In genomic region chr1:209651148-209651547, GRCh38 we compare ENCODE assay signal across 8 cellular contexts. TPM values are rescaled to one million over a fixed set of nuclear protein-coding genes. Genes with fewer than 3 reads are reported as not detected.
DNase-seq lines count a peak whose midpoint lies in the region; ATAC-seq, FAIRE-seq and TF ChIP-seq lines count a peak whose summit lies in the region.

No MANE protein-coding gene starts in this region.

- H3K4me3 ChIP-seq in astrocyte of the spinal cord (ENCODE audit: low read depth, low read length), result no peak overlapping the region
- no peak overlapping the region for H3K4me3 ChIP-seq in mesendoderm (ENCODE audit: low read length)
- peak overlapping the region in 2 of 5 donors; percentile 31 to 37 for H3K4me3 ChIP-seq in subcutaneous abdominal adipose tissue (ENCODE audit: low read depth in 1 of 5, low read length in 5 of 5)

- FAIRE-seq in GM18507 (lab: Jason Lieb, UNC), result peak; percentile 58

- H3K4me2 ChIP-seq in mesendoderm (ENCODE audit: low read length), result no peak overlapping the region

- no peak overlapping the region for H2AK5ac ChIP-seq in mesendoderm (ENCODE audit: low read length)

- H3K27ac ChIP-seq in mesendoderm (ENCODE audit: low read depth, low read length), result no peak overlapping the region
- peak overlapping the region; percentile 86 for H3K27ac ChIP-seq in subcutaneous abdominal adipose tissue (ENCODE audit: low read depth, low read length)

- ATAC-seq in HG03060 (IDR thresholded peaks at IDR 0.05; ENCODE audit: low read depth, unreplicated experiment), result peak; percentile 67
- peak; percentile 86 for ATAC-seq in SK-N-SH treated with all-trans-retinoic acid at 6 μM for 48 hours
- ATAC-seq in GM18858 (IDR thresholded peaks at IDR 0.05; ENCODE audit: unreplicated experiment), result no peak

- no CpG with 5 or more reads among the region's 5 CpGs for WGBS in mesendoderm (ENCODE audit: extremely low coverage, insufficient coverage, low lambda C conversion rate)

- H4K5ac ChIP-seq in mesendoderm (ENCODE audit: low read length), result no peak overlapping the region

- no peak overlapping the region for H2BK5ac ChIP-seq in mesendoderm (ENCODE audit: low read length)

- TF ChIP-seq CTCF in astrocyte of the spinal cord (IDR thresholded peaks at IDR 0.05; ENCODE audit: low read depth, low read length), result no peak

- H3K56ac ChIP-seq in mesendoderm (ENCODE audit: low read length), result no peak overlapping the region

- H3K4me1 ChIP-seq in mesendoderm (ENCODE audit: control insufficient read depth, low read depth, low read length) (no peaks in the 10 kb centered on the region), subcutaneous abdominal adipose tissue (ENCODE audit: control insufficient read depth in 5 of 5, insufficient read depth in 5 of 5, low read length in 5 of 5) (peaks cover 24 to 76% (median 67%) of the 10 kb centered on the region in 5 donors)

- H3K36me3 ChIP-seq in mesendoderm (ENCODE audit: control insufficient read depth, insufficient read depth, low read length) (no peaks in the 10 kb centered on the region), subcutaneous abdominal adipose tissue (ENCODE audit: control insufficient read depth in 5 of 5, insufficient read depth in 5 of 5, low read length in 5 of 5) (no peaks in the 10 kb centered on the region)

- H3K18ac ChIP-seq in mesendoderm (ENCODE audit: low read length), result no peak overlapping the region

- H3K4ac ChIP-seq in mesendoderm (ENCODE audit: low read depth, low read length), result no peak overlapping the region

- no peak overlapping the region for H4K8ac ChIP-seq in mesendoderm (ENCODE audit: low read depth, low read length)

- in situ Hi-C loops in astrocyte of the spinal cord (cut with HindIII; ENCODE audit: low sequenced_read_pairs), result no loop called here

- no peak overlapping the region for H2BK15ac ChIP-seq in mesendoderm (replicated peaks; ENCODE audit: low read depth)

- DNase-seq in GM18507 (ENCODE audit: extremely low spot score, insufficient read length, low read depth), result no peak
- peak; percentile 76 for DNase-seq in astrocyte of the spinal cord (ENCODE audit: low read depth, low spot score)
- peak; percentile 62 for DNase-seq in mesendoderm
- DNase-seq in NCI-H128 (lab: John Stamatoyannopoulos, UW; ENCODE audit: unreplicated experiment), result no peak

- no peak overlapping the region for H2BK120ac ChIP-seq in mesendoderm (ENCODE audit: low read depth, low read length)

- H3K79me1 ChIP-seq in mesendoderm (ENCODE audit: low read length), result no peaks in the 10 kb centered on the region

- no peaks in the 10 kb centered on the region for H3K79me2 ChIP-seq in mesendoderm (ENCODE audit: control insufficient read depth, insufficient read depth, low read length)

- H3K9ac ChIP-seq in mesendoderm (ENCODE audit: low read length) (no peak overlapping the region), subcutaneous abdominal adipose tissue (ENCODE audit: low read length in 5 of 5) (peak overlapping the region in 4 of 5 donors; percentile 48 to 90 (median 56))

- H3K9me3 ChIP-seq in subcutaneous abdominal adipose tissue (ENCODE audit: control insufficient read depth in 5 of 5, low read length in 5 of 5), result no peaks in the 10 kb centered on the region

- H3K27me3 ChIP-seq in mesendoderm (ENCODE audit: insufficient read depth, low read length, poor library complexity), result no peaks in the 10 kb centered on the region
- H3K27me3 ChIP-seq in subcutaneous abdominal adipose tissue (ENCODE audit: control insufficient read depth in 5 of 5, insufficient read depth in 4 of 5, low read length in 5 of 5), result peaks cover 0 to 4% (median 0%) of the 10 kb centered on the region in 5 donors

- H3K23ac ChIP-seq in mesendoderm (ENCODE audit: low read length), result no peak overlapping the region

TF ChIP-seq in SK-N-SH treated with all-trans-retinoic acid at 6 μM for 48 hours, 23 proteins besides CTCF, POLR2A, EP300 and RAD21:
- TF ChIP-seq PATZ1 (CRISPR knock-in tag; IDR thresholded peaks at IDR 0.05; ENCODE audit: borderline replicate concordance), result no peak
- TF ChIP-seq TCF4 (CRISPR knock-in tag; IDR thresholded peaks at IDR 0.05; ENCODE audit: borderline replicate concordance), result no peak
- TF ChIP-seq ISL1 (CRISPR knock-in tag; IDR thresholded peaks at IDR 0.05), result no peak
- TF ChIP-seq TOX (CRISPR knock-in tag; IDR thresholded peaks at IDR 0.05; ENCODE audit: borderline replicate concordance), result peak; percentile 38; the same call in 1 of the 2 replicates
- TF ChIP-seq OSR1 (CRISPR knock-in tag; IDR thresholded peaks at IDR 0.05), result peak; percentile 79; the same call in 1 of the 2 replicates

RNA-seq across cellular contexts. Expression of gene LAMB3, which starts 1.1 kb away (rescaled TPM):
- polyA plus RNA-seq in mesendoderm (2013, experiment 1 of 2), result 0.79 TPM
- polyA plus RNA-seq in mesendoderm (2013, experiment 2 of 2), result 0.73 TPM

RNA-seq across cellular contexts. Expression of gene G0S2, which starts 24.1 kb away (rescaled TPM):
- polyA plus RNA-seq in mesendoderm (2013, experiment 1 of 2), result 0.44 TPM
- 0.36 TPM for polyA plus RNA-seq in mesendoderm (2013, experiment 2 of 2)

RNA-seq across cellular contexts. Expression of gene HSD11B1, which starts 53.5 kb away (rescaled TPM):
- polyA plus RNA-seq in mesendoderm (2013, experiment 1 of 2), result not detected
- not detected for polyA plus RNA-seq in mesendoderm (2013, experiment 2 of 2)

Comparison
In these comparisons a context has a peak if more than half of its experiments do, and no peak if none do; other contexts are left out.
1. DNase-seq: peak in astrocyte of the spinal cord (single experiment) and mesendoderm (single experiment); none in GM18507 (single experiment) and NCI-H128 (single experiment).